Comparison of ENCODE assay signal across 8 cellular contexts in genomic region chr1:44213222-44214112, GRCh38. TPM values are rescaled to one million over a fixed set of nuclear protein-coding genes. Genes with fewer than 3 reads are reported as not detected.
A peak's percentile ranks its signal among the peaks of the same experiment; 100 is the strongest.
DNase-seq lines count a peak whose midpoint lies in the region; ATAC-seq, FAIRE-seq and TF ChIP-seq lines count a peak whose summit lies in the region.

A gene with protein sequence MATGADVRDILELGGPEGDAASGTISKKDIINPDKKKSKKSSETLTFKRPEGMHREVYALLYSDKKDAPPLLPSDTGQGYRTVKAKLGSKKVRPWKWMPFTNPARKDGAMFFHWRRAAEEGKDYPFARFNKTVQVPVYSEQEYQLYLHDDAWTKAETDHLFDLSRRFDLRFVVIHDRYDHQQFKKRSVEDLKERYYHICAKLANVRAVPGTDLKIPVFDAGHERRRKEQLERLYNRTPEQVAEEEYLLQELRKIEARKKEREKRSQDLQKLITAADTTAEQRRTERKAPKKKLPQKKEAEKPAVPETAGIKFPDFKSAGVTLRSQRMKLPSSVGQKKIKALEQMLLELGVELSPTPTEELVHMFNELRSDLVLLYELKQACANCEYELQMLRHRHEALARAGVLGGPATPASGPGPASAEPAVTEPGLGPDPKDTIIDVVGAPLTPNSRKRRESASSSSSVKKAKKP (plus strand): TSS chr1:44213471. CDS start chr1:44213754, 283 bp downstream.

- peak within 1 kb of the TSS; percentile 47 for H3K27ac ChIP-seq in 22Rv1
- H3K27ac ChIP-seq in kidney (ENCODE audit: low read depth in 2 of 2, low read length in 2 of 2), result peak within 1 kb of the TSS; percentile 59 to 71

- peak within 1 kb of the TSS; percentile 83 to 92 for H3K9ac ChIP-seq in kidney (ENCODE audit: low read length in 2 of 2)

- H3K4me1 ChIP-seq in kidney (ENCODE audit: control insufficient read depth in 1 of 2, insufficient read depth in 1 of 2, low read depth in 1 of 2, low read length in 2 of 2), result peaks cover 20 to 22% of the 10 kb centered on the region in 2 donors

- no peak for FAIRE-seq in kidney (lab: Jason Lieb, UNC)

- peaks cover 5 to 25% of the 10 kb centered on the region in 2 donors for H3K36me3 ChIP-seq in kidney (ENCODE audit: control insufficient read depth in 1 of 2, insufficient read depth in 2 of 2, low read length in 2 of 2)

- no peak for TF ChIP-seq CTCF in 22Rv1 (IDR thresholded peaks at IDR 0.05)
- peak; percentile 27 for TF ChIP-seq CTCF in kidney (IDR thresholded peaks at IDR 0.05; ENCODE audit: borderline replicate concordance, extremely low read depth, insufficient read depth)

- ATAC-seq in GM18873 (IDR thresholded peaks at IDR 0.05; ENCODE audit: low FRiP score, unreplicated experiment) (peak; percentile 46), HG03159 (IDR thresholded peaks at IDR 0.05; ENCODE audit: unreplicated experiment) (peak; percentile 69)

- intact Hi-C loops in kidney (cut with DNase I), result no loop called here

- H3K4me3 ChIP-seq in kidney (ENCODE audit: low read length in 2 of 2), result peak within 1 kb of the TSS; percentile 93 to 96

- peak; percentile 81 to 94 for DNase-seq in NCI-H446 (lab: John Stamatoyannopoulos, UW)
- peak; percentile 86 for DNase-seq in activated CD4-positive, CD25-positive, alpha-beta regulatory T cell treated with anti-CD3 and anti-CD28 coated beads, Interleukin-2, amount 50 U/mL, for 72 hours
- DNase-seq in cerebellar nuclear complex (lab: John Stamatoyannopoulos, UW), result peak; percentile 39 to 63
- peak; percentile 93 for DNase-seq in kidney
- DNase-seq in stimulated activated CD4-positive, alpha-beta T cell treated with anti-CD3 and anti-CD28 coated beads, Interleukin-15, amount 100 ng/mL, for 1 hour (ENCODE audit: low read depth in 1 of 2, low spot score in 1 of 2), result peak; percentile 71 to 76

- H3K9me3 ChIP-seq in kidney (ENCODE audit: control insufficient read depth in 1 of 2, low read length in 2 of 2), result no peaks in the 10 kb centered on the region

RNA-seq across cellular contexts. Expression of the gene that starts here (rescaled TPM):
- total RNA-seq in kidney, result 43.0 TPM
- polyA plus RNA-seq in kidney (ENCODE audit: insufficient read depth, low read depth, low replicate concordance), result 62.0 TPM

Comparison
In these comparisons a context has a peak if more than half of its experiments do, and no peak if none do; other contexts are left out.
1. Peak in every context shown above with its lines: DNase-seq, ATAC-seq, H3K4me3 ChIP-seq and H3K27ac ChIP-seq.